8 cellular contexts compared by ENCODE assay signal in genomic region chr18:6111726-6112125, GRCh38.
"Had no signal": no experiment of that assay in that cellular context is flagged by ENCODE, and none has a peak within 500 bp of the region (broad histone marks: within the 10 kb centered on the region; RNA-seq: fewer than 3 reads in every experiment).

No MANE protein-coding gene starts in this region.

- ATAC-seq: GM12878 had no signal

- H3K4me3 ChIP-seq: GM12878 had no signal

- DNase-seq: GDM1, GF-D8 had no signal

- FAIRE-seq: G401.6, GM12878, GM12891, GM12892, GM18507, GM19239 had no signal
